ENCODE assay signal across 13 cellular contexts in genomic region chr16:11524098-11524760, GRCh38.
"Had no signal": no experiment of that assay in that cellular context is flagged by ENCODE, and none has a peak within 500 bp of the region (broad histone marks: within the 10 kb centered on the region; RNA-seq: fewer than 3 reads in every experiment).

No MANE protein-coding gene starts in this region.

- H3K4me3 ChIP-seq: dorsolateral prefrontal cortex, lower lobe of right lung, prostate gland, tibial artery had no signal

- ATAC-seq: activated naive CD8-positive, alpha-beta T cell treated with anti-CD3 and anti-CD28 coated beads, Interleukin-2, amount 50 U/mL, for 24 hours; lower lobe of right lung; right cardiac atrium had no signal

- DNase-seq: activated naive CD4-positive, alpha-beta T cell treated with Interleukin-2 at 50 U/mL for 16 hours; activated naive CD8-positive, alpha-beta T cell treated with anti-CD3 and anti-CD28 coated beads, Interleukin-2, amount 50 U/mL, for 24 hours; aorta; dorsolateral prefrontal cortex; hypothalamus; lower lobe of right lung; occipital lobe; small intestine; stimulated activated CD4-positive, alpha-beta T cell treated with anti-CD3 and anti-CD28 coated beads, Interleukin-4, amount 100 ng/mL, for 24 hours; stimulated activated naive CD4-positive, alpha-beta T cell; tibial artery had no signal

- H3K36me3 ChIP-seq: lower lobe of right lung, prostate gland, tibial artery had no signal

- FAIRE-seq: small intestine had no signal

- H3K27me3 ChIP-seq: tibial artery had no signal

- H3K4me1 ChIP-seq: lower lobe of right lung, prostate gland had no signal

- H3K27ac ChIP-seq: dorsolateral prefrontal cortex, lower lobe of right lung, prostate gland, tibial artery had no signal

- H3K9me3 ChIP-seq: prostate gland, tibial artery had no signal
